ENCODE assay signal across 8 cellular contexts in the genomic region with DNA sequence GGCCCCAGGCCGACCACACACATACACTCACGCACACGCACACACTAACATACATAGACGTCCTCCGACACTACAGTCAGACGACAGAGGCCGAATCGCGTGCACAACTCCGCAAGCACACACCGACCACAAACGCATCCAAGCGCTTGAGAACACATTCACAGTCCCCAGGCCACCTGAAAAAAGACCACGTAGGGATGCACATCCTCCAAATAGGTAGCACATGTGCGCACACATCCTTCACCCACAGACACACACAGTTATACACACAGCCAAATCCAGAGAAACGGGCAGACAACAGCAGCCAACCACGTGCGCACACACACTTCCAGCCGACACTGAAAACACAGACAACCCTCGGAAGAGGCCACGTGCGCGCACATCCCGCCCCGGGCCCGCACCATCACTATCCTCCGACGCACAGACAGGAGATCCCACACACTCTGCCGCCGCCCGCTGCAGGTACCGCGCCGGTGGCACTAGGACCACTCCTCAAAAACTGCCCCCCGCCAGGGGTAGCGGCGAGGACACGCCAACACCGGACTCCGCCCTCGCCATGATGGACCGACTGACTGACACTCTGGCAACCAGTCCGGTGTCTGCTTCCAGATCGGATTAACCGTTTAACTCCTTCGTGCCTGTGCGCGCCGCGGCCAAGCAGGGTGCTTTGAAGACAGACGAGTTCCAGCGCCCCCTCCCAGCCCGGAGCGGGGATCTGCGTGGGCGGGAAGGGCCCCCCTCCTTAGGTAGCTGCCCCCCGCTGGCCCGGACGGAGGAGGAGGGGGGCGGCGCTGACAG. TPM values are rescaled to one million over a fixed set of nuclear protein-coding genes. Genes with fewer than 3 reads are reported as not detected.
A peak's percentile ranks its signal among the peaks of the same experiment; 100 is the strongest.
DNase-seq lines count a peak whose midpoint lies in the region; ATAC-seq and TF ChIP-seq lines count a peak whose summit lies in the region.

No MANE protein-coding gene starts in this region.

- no peak for ATAC-seq in HG02623 (IDR thresholded peaks at IDR 0.05; ENCODE audit: unreplicated experiment)
- ATAC-seq in HG02610 (IDR thresholded peaks at IDR 0.05; ENCODE audit: unreplicated experiment) = no peak

- H3K36me3 ChIP-seq in SJCRH30 = no peaks in the 10 kb centered on the region
- H3K36me3 ChIP-seq in mesodermal cell (ENCODE audit: control insufficient read depth, insufficient read depth, low read length) = no peaks in the 10 kb centered on the region
- H3K36me3 ChIP-seq in transverse colon = no peaks in the 10 kb centered on the region

- no peak for TF ChIP-seq POLR2A in transverse colon (IDR thresholded peaks at IDR 0.05)

- H3K27ac ChIP-seq in SJCRH30 = peak overlapping the region; percentile 1; the same call in 1 of the 2 replicates
- H3K27ac ChIP-seq in mesodermal cell (ENCODE audit: low read depth, low read length, severe bottlenecking) = no peak overlapping the region
- no peak overlapping the region for H3K27ac ChIP-seq in transverse colon

- H3K27me3 ChIP-seq in SJCRH30 (no peaks in the 10 kb centered on the region), transverse colon (peaks cover 99% of the 10 kb centered on the region)

- H3K9me3 ChIP-seq in SJCRH30 (replicated peaks) (no peaks in the 10 kb centered on the region), mesodermal cell (ENCODE audit: control insufficient read depth, low read length) (no peaks in the 10 kb centered on the region), transverse colon (no peaks in the 10 kb centered on the region)

- H3K4me1 Mint-ChIP-seq in MCF 10A (ENCODE audit: insufficient read depth, unreplicated experiment) = peaks cover 25% of the 10 kb centered on the region

- CTCF ChIA-PET in MCF 10A (lab: Yijun Ruan, JAX) = interaction anchor here (0.6 to 0.7 kb wide), 3 partner anchors 14 to 1256 kb away, joined by 3 to 4 read pairs (median 3); no protein-coding TSS in a partner anchor

- DNase-seq in D341Med (ENCODE audit: low spot score) = peak; percentile 94
- DNase-seq in HUDEP-2 (lab: John Stamatoyannopoulos, UW; ENCODE audit: unreplicated experiment in 76 of 76) = peak; percentile 75 to 99 (median 96)
- peak; percentile 90 to 94 for DNase-seq in SJCRH30
- peak; percentile 58 for DNase-seq in MCF 10A (ENCODE audit: unreplicated experiment)
- DNase-seq in transverse colon = no peak

- no peak for TF ChIP-seq EP300 in transverse colon (IDR thresholded peaks at IDR 0.05; ENCODE audit: low read depth)

- TF ChIP-seq CTCF in MCF 10A (IDR thresholded peaks at IDR 0.05; ENCODE audit: unreplicated experiment) = no peak
- no peak for TF ChIP-seq CTCF in transverse colon (IDR thresholded peaks at IDR 0.05)

- BruUV-seq in MCF 10A (replicated peaks; lab: Mats Ljungman, UMichigan) = no TSS peak

- H3K27ac Mint-ChIP-seq in MCF 10A (ENCODE audit: low read depth, unreplicated experiment) = no peak overlapping the region

- POLR2A ChIA-PET in MCF 10A (lab: Yijun Ruan, JAX) = interaction anchor here (1.2 kb wide), 1 partner anchor 17 kb away, joined by 4 read pairs; a partner anchor contains a TSS

- intact Hi-C loops in MCF 10A (cut with micrococcal nuclease) (loop anchor here (5.0 kb wide), 1 partner anchor 147 kb away; a partner anchor contains a TSS), transverse colon (cut with DNase I; ENCODE audit: low total_unique reads) (no loop called here)

- peak overlapping the region; percentile 77 for H3K4me3 Mint-ChIP-seq in MCF 10A (ENCODE audit: unreplicated experiment)

- H3K36me3 Mint-ChIP-seq in MCF 10A (ENCODE audit: insufficient read depth, unreplicated experiment) = no peaks in the 10 kb centered on the region

- peak overlapping the region; percentile 64 for H3K4me3 ChIP-seq in SJCRH30
- peak overlapping the region; percentile 54 for H3K4me3 ChIP-seq in mesodermal cell (ENCODE audit: extremely low read depth, insufficient read depth, low read length, poor library complexity, severe bottlenecking)
- H3K4me3 ChIP-seq in transverse colon = peak overlapping the region in 1 of 4 donors; percentile 31

- H3K4me1 ChIP-seq in SJCRH30 = peaks cover 17% of the 10 kb centered on the region; the same call in 1 of the 2 replicates
- peaks cover 23% of the 10 kb centered on the region for H3K4me1 ChIP-seq in mesodermal cell (ENCODE audit: control insufficient read depth, insufficient read depth, low read length, poor library complexity, severe bottlenecking)
- peaks cover 12 to 55% (median 43%) of the 10 kb centered on the region in 4 donors for H3K4me1 ChIP-seq in transverse colon

- WGBS in mesodermal cell (ENCODE audit: insufficient coverage in 2 of 2), 2 experiments = 0% methylated on average over 50 of the region's 61 CpGs
- 0% methylated on average over 48 of the region's 61 CpGs; no CpG with 5 or more reads in 1 of the 2 donors for WGBS in transverse colon (ENCODE audit: low coverage in 1 of 2), 2 donors

- in situ Hi-C loops in transverse colon (cut with MboI; ENCODE audit: low pct_ligation_motif_present in 1 of 4, low pct_unique_long_range_greater_than_20kb in 1 of 4, low sequenced_read_pairs in 3 of 4) = no loop called here

- H3K27me3 Mint-ChIP-seq in MCF 10A (ENCODE audit: insufficient read depth, unreplicated experiment) = peaks cover 48% of the 10 kb centered on the region

- H3K9me3 Mint-ChIP-seq in MCF 10A (ENCODE audit: unreplicated experiment) = no peaks in the 10 kb centered on the region

RNA-seq across cellular contexts. Expression of a gene that starts 0.5 kb away (rescaled TPM):
- total RNA-seq in SJCRH30 (2014; rRNA removed; shearing (Covaris generic)) = 3.7 and 4.2 TPM in 2 replicates
- total RNA-seq in MCF 10A (2022) = 0.42 and 0.49 TPM in 2 replicates
- 5.8 TPM for polyA plus RNA-seq in mesodermal cell (2013, experiment 1 of 2)
- 5.3 TPM for polyA plus RNA-seq in mesodermal cell (2013, experiment 2 of 2)
- total RNA-seq in transverse colon = 10 to 100 TPM in 3 of 4 donors, 1 to 10 TPM in 1; 9.0 to 15.9 (median 13.1) TPM

RNA-seq across cellular contexts. Expression of a gene that starts 16.5 kb away (rescaled TPM):
- 118 and 130 TPM in 2 replicates for total RNA-seq in SJCRH30 (2014; rRNA removed; shearing (Covaris generic))
- total RNA-seq in MCF 10A (2022) (164 and 188 TPM in 2 replicates), transverse colon (100 to 1,000 TPM; 125 to 168 (median 162) TPM)
- polyA plus RNA-seq in mesodermal cell (2013, experiment 1 of 2) = 222 TPM
- 182 TPM for polyA plus RNA-seq in mesodermal cell (2013, experiment 2 of 2)

RNA-seq across cellular contexts. Expression of a gene that starts 39.5 kb away (rescaled TPM):
- 45.8 and 56.1 TPM in 2 replicates for total RNA-seq in SJCRH30 (2014; rRNA removed; shearing (Covaris generic))
- 75.0 and 83.7 TPM in 2 replicates for total RNA-seq in MCF 10A (2022)
- polyA plus RNA-seq in mesodermal cell (2013, experiment 1 of 2) = 83.0 TPM
- 69.6 TPM for polyA plus RNA-seq in mesodermal cell (2013, experiment 2 of 2)
- total RNA-seq in transverse colon = 100 to 1,000 TPM; 111 to 463 (median 201) TPM
